Comparison of ENCODE assay signal across 1 cellular context in the genomic region with DNA sequence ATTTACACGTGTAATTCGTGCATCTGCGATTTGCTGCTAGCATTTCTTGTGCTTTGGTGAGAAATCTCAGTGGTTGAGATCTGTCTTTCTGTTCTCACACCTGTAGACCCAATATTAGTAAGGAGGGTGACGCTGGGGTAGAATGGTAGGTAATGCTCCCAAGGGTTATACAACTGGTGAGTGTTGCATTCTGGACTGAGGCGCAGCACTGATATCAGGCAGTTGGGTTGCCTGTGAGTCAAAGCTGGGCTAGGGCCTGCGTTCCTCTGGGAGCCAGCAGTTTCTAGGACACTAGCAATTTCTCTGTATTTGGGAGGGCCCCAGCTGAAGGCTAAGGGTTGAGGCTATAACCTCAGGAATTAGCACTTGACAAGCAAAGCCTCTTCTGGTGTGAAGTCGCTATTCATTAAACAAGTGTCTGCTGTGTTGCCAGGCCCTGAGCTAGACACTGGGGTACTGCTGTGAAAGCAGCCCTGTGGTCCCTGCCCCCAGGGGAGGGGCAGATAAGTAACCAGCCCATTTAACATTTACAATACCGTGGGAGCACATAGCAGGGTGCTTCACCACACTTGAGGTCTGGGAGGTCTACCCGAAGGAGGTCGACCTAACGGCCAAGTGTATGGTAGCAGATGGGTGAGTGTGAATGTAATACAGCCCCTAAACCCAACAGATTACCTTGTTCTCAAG.
TF ChIP-seq lines count a peak whose summit lies in the region.

No MANE protein-coding gene starts in this region.

TF ChIP-seq in GM12878, 131 proteins besides CTCF, POLR2A, EP300 and RAD21 (continued from another document):
- TF ChIP-seq, protein P1, sequence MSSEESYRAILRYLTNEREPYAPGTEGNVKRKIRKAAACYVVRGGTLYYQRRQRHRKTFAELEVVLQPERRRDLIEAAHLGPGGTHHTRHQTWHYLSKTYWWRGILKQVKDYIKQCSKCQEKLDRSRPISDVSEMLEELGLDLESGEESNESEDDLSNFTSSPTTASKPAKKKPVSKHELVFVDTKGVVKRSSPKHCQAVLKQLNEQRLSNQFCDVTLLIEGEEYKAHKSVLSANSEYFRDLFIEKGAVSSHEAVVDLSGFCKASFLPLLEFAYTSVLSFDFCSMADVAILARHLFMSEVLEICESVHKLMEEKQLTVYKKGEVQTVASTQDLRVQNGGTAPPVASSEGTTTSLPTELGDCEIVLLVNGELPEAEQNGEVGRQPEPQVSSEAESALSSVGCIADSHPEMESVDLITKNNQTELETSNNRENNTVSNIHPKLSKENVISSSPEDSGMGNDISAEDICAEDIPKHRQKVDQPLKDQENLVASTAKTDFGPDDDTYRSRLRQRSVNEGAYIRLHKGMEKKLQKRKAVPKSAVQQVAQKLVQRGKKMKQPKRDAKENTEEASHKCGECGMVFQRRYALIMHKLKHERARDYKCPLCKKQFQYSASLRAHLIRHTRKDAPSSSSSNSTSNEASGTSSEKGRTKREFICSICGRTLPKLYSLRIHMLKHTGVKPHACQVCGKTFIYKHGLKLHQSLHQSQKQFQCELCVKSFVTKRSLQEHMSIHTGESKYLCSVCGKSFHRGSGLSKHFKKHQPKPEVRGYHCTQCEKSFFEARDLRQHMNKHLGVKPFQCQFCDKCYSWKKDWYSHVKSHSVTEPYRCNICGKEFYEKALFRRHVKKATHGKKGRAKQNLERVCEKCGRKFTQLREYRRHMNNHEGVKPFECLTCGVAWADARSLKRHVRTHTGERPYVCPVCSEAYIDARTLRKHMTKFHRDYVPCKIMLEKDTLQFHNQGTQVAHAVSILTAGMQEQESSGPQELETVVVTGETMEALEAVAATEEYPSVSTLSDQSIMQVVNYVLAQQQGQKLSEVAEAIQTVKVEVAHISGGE (CRISPR knock-in tag; IDR thresholded peaks at IDR 0.05): no peak
- peak; percentile 7 for TF ChIP-seq RUNX3 (IDR thresholded peaks at IDR 0.05; ENCODE audit: low read length)
- TF ChIP-seq SMARCA5 (IDR thresholded peaks at IDR 0.05): no peak
- TF ChIP-seq YY1 (IDR thresholded peaks at IDR 0.05; ENCODE audit: low read depth, low read length): 0 out of 2 replicates have a peak, but pooled peaks have one; percentile 12
